1 cellular context compared by ENCODE assay signal in the genomic region with DNA sequence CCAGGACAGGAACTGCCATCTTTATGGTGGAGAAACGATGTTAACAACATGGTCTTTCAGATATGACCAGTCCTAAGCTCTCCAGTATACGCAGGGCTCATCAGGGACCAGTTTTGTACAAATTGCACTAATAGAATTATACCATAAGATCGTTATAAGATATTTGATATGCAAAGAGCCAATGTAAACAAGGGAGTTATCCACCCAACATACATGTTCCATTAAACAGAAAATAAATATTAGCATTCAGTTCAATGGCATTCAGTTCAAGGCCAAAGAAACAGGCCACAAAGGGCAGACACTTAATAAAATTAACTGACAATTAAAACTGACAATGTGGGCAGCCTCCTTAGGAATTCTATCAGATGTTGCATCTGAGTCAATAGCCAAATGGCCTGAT.
A peak's percentile ranks its signal among the peaks of the same experiment; 100 is the strongest.
TF ChIP-seq lines count a peak whose summit lies in the region.

No MANE protein-coding gene starts in this region.

TF ChIP-seq in HepG2, 621 proteins besides CTCF, POLR2A, EP300 and RAD21 (continued from another document):
- TF ChIP-seq, protein P1, sequence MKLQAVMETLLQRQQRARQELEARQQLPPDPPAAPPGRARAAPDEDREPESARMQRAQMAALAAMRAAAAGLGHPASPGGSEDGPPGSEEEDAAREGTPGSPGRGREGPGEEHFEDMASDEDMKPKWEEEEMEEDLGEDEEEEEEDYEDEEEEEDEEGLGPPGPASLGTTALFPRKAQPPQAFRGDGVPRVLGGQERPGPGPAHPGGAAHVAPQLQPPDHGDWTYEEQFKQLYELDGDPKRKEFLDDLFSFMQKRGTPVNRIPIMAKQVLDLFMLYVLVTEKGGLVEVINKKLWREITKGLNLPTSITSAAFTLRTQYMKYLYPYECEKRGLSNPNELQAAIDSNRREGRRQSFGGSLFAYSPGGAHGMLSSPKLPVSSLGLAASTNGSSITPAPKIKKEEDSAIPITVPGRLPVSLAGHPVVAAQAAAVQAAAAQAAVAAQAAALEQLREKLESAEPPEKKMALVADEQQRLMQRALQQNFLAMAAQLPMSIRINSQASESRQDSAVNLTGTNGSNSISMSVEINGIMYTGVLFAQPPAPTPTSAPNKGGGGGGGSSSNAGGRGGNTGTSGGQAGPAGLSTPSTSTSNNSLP (IDR thresholded peaks at IDR 0.05; ENCODE audit: low read depth, low read length), result 0 out of 2 replicates have a peak, but pooled peaks have one; percentile 26
